In genomic region chr17:38420518-38420917, GRCh38 we compare ENCODE assay signal across 21 cellular contexts. TPM values are rescaled to one million over a fixed set of nuclear protein-coding genes. Genes with fewer than 3 reads are reported as not detected.
DNase-seq lines count a peak whose midpoint lies in the region; ATAC-seq and TF ChIP-seq lines count a peak whose summit lies in the region.
"Had no signal": no experiment of that assay in that cellular context is flagged by ENCODE, and none has a peak within 500 bp of the region (broad histone marks: within the 10 kb centered on the region; RNA-seq: fewer than 3 reads in every experiment).

No MANE protein-coding gene starts in this region.

- H3K9me3 ChIP-seq in DND-41 (ENCODE audit: insufficient read depth, low read length, severe bottlenecking) (no peaks in the 10 kb centered on the region), gastroesophageal sphincter (no peaks in the 10 kb centered on the region)
- H3K9me3 ChIP-seq: SJSA1 had no signal

- H3K9ac ChIP-seq in DND-41 (ENCODE audit: low read depth, low read length) = no peak overlapping the region

- H3K36me3 Mint-ChIP-seq in osteocyte (ENCODE audit: unreplicated experiment) = no peaks in the 10 kb centered on the region
- H3K36me3 Mint-ChIP-seq: activated naive CD4-positive, alpha-beta T cell treated with anti-CD3 and anti-CD28 coated beads, Interleukin-2, amount 10 ng/mL, durations not matched to agents 7 days and 5 days; CD4-positive, alpha-beta memory T cell had no signal

- WGBS in gastroesophageal sphincter (ENCODE audit: low coverage in 1 of 2), 2 donors = 52 to 64% methylated on average over 3 of the region's 6 CpGs

- ATAC-seq in DND-41 (ENCODE audit: insufficient read depth, low read depth) (no peak), SK-N-SH treated with all-trans-retinoic acid at 6 μM for 48 hours (peak; percentile 62), gastroesophageal sphincter (no peak), GM21381 (IDR thresholded peaks at IDR 0.05; ENCODE audit: unreplicated experiment) (no peak)
- ATAC-seq: left colon had no signal

- H3K4me3 ChIP-seq in DND-41 (ENCODE audit: low read depth in 1 of 2, low read length in 2 of 2) (no peak overlapping the region), gastroesophageal sphincter (no peak overlapping the region)
- H3K4me3 ChIP-seq: PC-9, SJSA1 had no signal

- no peak overlapping the region for H2AFZ ChIP-seq in DND-41 (ENCODE audit: low read depth, low read length)
- H2AFZ ChIP-seq: PC-9 had no signal

- H3K27ac ChIP-seq in DND-41 (ENCODE audit: low read length) = no peak overlapping the region
- peak overlapping the region; percentile 68 to 94 (median 86) for H3K27ac ChIP-seq in gastroesophageal sphincter
- H3K27ac ChIP-seq: PC-9, SJSA1 had no signal

- DNase-seq in DND-41 (no peak), osteocyte (ENCODE audit: extremely low spot score, unreplicated experiment) (no peak), GM10266 (ENCODE audit: extremely low spot score) (no peak), KG1 (lab: John Stamatoyannopoulos, UW) (no peak)
- no peak for DNase-seq in stimulated activated CD4-positive, alpha-beta T cell treated with anti-CD3 and anti-CD28 coated beads, Interleukin-1b, Interleukin-23, amount 100 ng/mL, for 48 hours
- DNase-seq: activated B cell treated with CpG ODN at 0.5 μM for 24 hours; activated CD4-positive, alpha-beta memory T cell treated with anti-CD3 and anti-CD28 coated beads, Interleukin-2, amount 10 ng/mL, durations not matched to agents 7 days and 5 days; activated naive CD4-positive, alpha-beta T cell treated with anti-CD3 and anti-CD28 coated beads, Interleukin-2, amount 10 ng/mL, durations not matched to agents 7 days and 5 days; activated T-cell treated with anti-CD3 and anti-CD28 coated beads, Interleukin-2, amount 50 U/mL, for 48 hours; CD4-positive, alpha-beta memory T cell; left colon; NCI-H187; NCI-H2227 treated with DMSO at 0.1 percent for 48 hours; NCI-H774; PC-9; stimulated activated CD4-positive, alpha-beta T cell treated with anti-CD3 and anti-CD28 coated beads, Interleukin-4, amount 100 ng/mL, for 24 hours had no signal

- H3K79me2 ChIP-seq in DND-41 (ENCODE audit: insufficient read depth, low read length) = no peaks in the 10 kb centered on the region

- peaks cover 67% of the 10 kb centered on the region for H3K4me1 Mint-ChIP-seq in osteocyte (ENCODE audit: unreplicated experiment)

- no peak overlapping the region for H3K27ac Mint-ChIP-seq in osteocyte (ENCODE audit: unreplicated experiment)
- H3K27ac Mint-ChIP-seq: activated B cell treated with CpG ODN at 0.5 μM for 24 hours; activated CD4-positive, alpha-beta memory T cell treated with anti-CD3 and anti-CD28 coated beads, Interleukin-2, amount 10 ng/mL, durations not matched to agents 7 days and 5 days; activated naive CD4-positive, alpha-beta T cell treated with anti-CD3 and anti-CD28 coated beads, Interleukin-2, amount 10 ng/mL, durations not matched to agents 7 days and 5 days; CD4-positive, alpha-beta memory T cell; endodermal cell had no signal

- TF ChIP-seq EP300 in gastroesophageal sphincter (IDR thresholded peaks at IDR 0.05) = no peak

- no peaks in the 10 kb centered on the region for H3K9me3 Mint-ChIP-seq in osteocyte (ENCODE audit: unreplicated experiment)
- H3K9me3 Mint-ChIP-seq: activated B cell treated with CpG ODN at 0.5 μM for 24 hours; activated CD4-positive, alpha-beta memory T cell treated with anti-CD3 and anti-CD28 coated beads, Interleukin-2, amount 10 ng/mL, durations not matched to agents 7 days and 5 days; activated naive CD4-positive, alpha-beta T cell treated with anti-CD3 and anti-CD28 coated beads, Interleukin-2, amount 10 ng/mL, durations not matched to agents 7 days and 5 days; CD4-positive, alpha-beta memory T cell; endodermal cell had no signal

- TF ChIP-seq CTCF in DND-41 (IDR thresholded peaks at IDR 0.05; ENCODE audit: borderline replicate concordance, extremely low read depth, low read length, poor library complexity, severe bottlenecking) (no peak), gastroesophageal sphincter (IDR thresholded peaks at IDR 0.05) (no peak), osteocyte (IDR thresholded peaks at IDR 0.05) (no peak), GM10266 (IDR thresholded peaks at IDR 0.05; ENCODE audit: control insufficient read depth, insufficient read depth, low read depth, missing control alignments) (no peak)

- H3K4me1 ChIP-seq in DND-41 (ENCODE audit: insufficient read depth, low read length) (peaks cover 59% of the 10 kb centered on the region), gastroesophageal sphincter (peaks cover 9 to 74% (median 42%) of the 10 kb centered on the region in 3 donors)

- peak overlapping the region; percentile 18 for H3K4me3 Mint-ChIP-seq in osteocyte (ENCODE audit: unreplicated experiment)
- H3K4me3 Mint-ChIP-seq: activated B cell treated with CpG ODN at 0.5 μM for 24 hours; activated CD4-positive, alpha-beta memory T cell treated with anti-CD3 and anti-CD28 coated beads, Interleukin-2, amount 10 ng/mL, durations not matched to agents 7 days and 5 days; activated naive CD4-positive, alpha-beta T cell treated with anti-CD3 and anti-CD28 coated beads, Interleukin-2, amount 10 ng/mL, durations not matched to agents 7 days and 5 days had no signal

- peaks cover 3% of the 10 kb centered on the region for H3K27me3 ChIP-seq in DND-41 (ENCODE audit: insufficient read depth, low read length, poor library complexity)
- peaks cover 27% of the 10 kb centered on the region for H3K27me3 ChIP-seq in gastroesophageal sphincter

- peak overlapping the region; percentile 64; the same call in 1 of the 2 replicates for H3K4me2 ChIP-seq in DND-41 (ENCODE audit: insufficient read depth, low read length)
- H3K4me2 ChIP-seq: PC-9 had no signal

- peaks cover 6% of the 10 kb centered on the region for H3K27me3 Mint-ChIP-seq in osteocyte (ENCODE audit: unreplicated experiment)

- TF ChIP-seq POLR2A in gastroesophageal sphincter (IDR thresholded peaks at IDR 0.05) = no peak

- H3K36me3 ChIP-seq in DND-41 (ENCODE audit: insufficient read depth, low read length) = no peaks in the 10 kb centered on the region
- H3K36me3 ChIP-seq in gastroesophageal sphincter = no peaks in the 10 kb centered on the region
- H3K36me3 ChIP-seq: SJSA1 had no signal

- no peaks in the 10 kb centered on the region for H4K20me1 ChIP-seq in DND-41 (ENCODE audit: insufficient read depth, low read length)

TF ChIP-seq in SK-N-SH treated with all-trans-retinoic acid at 6 μM for 48 hours, 23 proteins besides CTCF, POLR2A, EP300 and RAD21:
- TF ChIP-seq TCF4 (CRISPR knock-in tag; IDR thresholded peaks at IDR 0.05; ENCODE audit: borderline replicate concordance) = no peak
- TF ChIP-seq OSR1 (CRISPR knock-in tag; IDR thresholded peaks at IDR 0.05) = no peak
- TF ChIP-seq ZFP30 (CRISPR knock-in tag; IDR thresholded peaks at IDR 0.05) = no peak
- TF ChIP-seq ZC3H10 (CRISPR knock-in tag; IDR thresholded peaks at IDR 0.05) = no peak
- no peak for TF ChIP-seq ZNF8 (CRISPR knock-in tag; IDR thresholded peaks at IDR 0.05)
- TF ChIP-seq ARNTL (CRISPR knock-in tag; IDR thresholded peaks at IDR 0.05; ENCODE audit: borderline replicate concordance, low read depth) = no peak
- no peak for TF ChIP-seq PATZ1 (CRISPR knock-in tag; IDR thresholded peaks at IDR 0.05; ENCODE audit: borderline replicate concordance)
- TF ChIP-seq CSDC2 (CRISPR knock-in tag; IDR thresholded peaks at IDR 0.05) = no peak
- TF ChIP-seq RARB (CRISPR knock-in tag; IDR thresholded peaks at IDR 0.05) = no peak
- TF ChIP-seq, protein P1, sequence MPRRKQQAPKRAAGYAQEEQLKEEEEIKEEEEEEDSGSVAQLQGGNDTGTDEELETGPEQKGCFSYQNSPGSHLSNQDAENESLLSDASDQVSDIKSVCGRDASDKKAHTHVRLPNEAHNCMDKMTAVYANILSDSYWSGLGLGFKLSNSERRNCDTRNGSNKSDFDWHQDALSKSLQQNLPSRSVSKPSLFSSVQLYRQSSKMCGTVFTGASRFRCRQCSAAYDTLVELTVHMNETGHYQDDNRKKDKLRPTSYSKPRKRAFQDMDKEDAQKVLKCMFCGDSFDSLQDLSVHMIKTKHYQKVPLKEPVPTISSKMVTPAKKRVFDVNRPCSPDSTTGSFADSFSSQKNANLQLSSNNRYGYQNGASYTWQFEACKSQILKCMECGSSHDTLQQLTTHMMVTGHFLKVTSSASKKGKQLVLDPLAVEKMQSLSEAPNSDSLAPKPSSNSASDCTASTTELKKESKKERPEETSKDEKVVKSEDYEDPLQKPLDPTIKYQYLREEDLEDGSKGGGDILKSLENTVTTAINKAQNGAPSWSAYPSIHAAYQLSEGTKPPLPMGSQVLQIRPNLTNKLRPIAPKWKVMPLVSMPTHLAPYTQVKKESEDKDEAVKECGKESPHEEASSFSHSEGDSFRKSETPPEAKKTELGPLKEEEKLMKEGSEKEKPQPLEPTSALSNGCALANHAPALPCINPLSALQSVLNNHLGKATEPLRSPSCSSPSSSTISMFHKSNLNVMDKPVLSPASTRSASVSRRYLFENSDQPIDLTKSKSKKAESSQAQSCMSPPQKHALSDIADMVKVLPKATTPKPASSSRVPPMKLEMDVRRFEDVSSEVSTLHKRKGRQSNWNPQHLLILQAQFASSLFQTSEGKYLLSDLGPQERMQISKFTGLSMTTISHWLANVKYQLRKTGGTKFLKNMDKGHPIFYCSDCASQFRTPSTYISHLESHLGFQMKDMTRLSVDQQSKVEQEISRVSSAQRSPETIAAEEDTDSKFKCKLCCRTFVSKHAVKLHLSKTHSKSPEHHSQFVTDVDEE (CRISPR knock-in tag; IDR thresholded peaks at IDR 0.05) = no peak
- no peak for TF ChIP-seq GLIS3 (CRISPR knock-in tag; IDR thresholded peaks at IDR 0.05)

RNA-seq across cellular contexts. Expression of gene ARHGAP23, which starts 7.7 kb away (rescaled TPM):
- 100 to 1,000 TPM in 1 of 4 donors, 10 to 100 TPM in 3; 45.3 to 132 (median 82.8) TPM for total RNA-seq in gastroesophageal sphincter
- 165 and 177 TPM in 2 replicates for total RNA-seq in osteocyte
- total RNA-seq: CD4-positive, alpha-beta memory T cell had no signal
